Comparison of ENCODE assay signal across 10 cellular contexts in the genomic region with DNA sequence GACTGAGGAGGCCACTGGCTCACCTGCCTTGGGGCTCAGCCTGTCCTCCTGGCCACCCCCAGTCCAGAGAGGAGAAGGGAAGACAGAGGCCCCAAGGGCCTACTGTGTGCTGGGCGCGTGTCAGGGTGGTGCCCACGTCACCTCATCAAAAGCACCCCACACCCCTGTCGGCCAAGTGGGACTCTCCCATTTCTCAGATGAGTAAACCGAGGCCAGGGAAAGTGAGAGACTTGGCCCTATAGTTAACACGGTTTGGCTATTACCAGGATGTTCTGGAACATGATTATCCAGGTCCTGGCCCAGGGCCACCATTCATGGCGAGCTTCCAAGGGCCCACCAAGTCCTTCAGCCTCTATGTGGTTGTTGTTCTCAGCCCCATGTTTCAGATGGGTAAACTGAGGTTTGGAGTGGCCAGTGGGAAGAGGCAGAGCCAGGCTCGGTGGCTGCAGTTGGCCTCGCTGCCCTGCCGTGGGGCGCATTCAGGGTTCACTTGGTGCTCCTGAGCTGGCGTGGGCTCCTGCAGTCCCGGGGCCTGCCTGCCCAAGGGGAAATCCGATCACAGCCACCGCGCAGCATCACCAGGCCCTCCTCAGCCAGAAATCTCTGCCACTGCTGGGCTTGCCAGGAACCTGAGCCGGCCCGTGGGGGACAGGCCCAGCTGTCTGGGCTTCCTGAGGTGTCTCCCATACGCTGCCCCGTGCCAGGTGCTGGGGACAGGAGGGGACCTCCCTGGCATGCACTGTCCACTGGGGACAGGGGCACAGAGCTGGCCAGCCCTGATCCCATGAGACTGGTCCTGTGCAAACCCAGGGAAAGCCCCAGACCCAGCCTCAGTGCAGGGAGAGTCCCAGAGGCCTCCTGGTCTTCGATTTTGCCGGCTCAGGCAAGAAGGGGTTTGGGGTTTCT.
DNase-seq lines count a peak whose midpoint lies in the region; ATAC-seq and TF ChIP-seq lines count a peak whose summit lies in the region.
"Had no signal": no experiment of that assay in that cellular context is flagged by ENCODE, and none has a peak within 500 bp of the region (broad histone marks: within the 10 kb centered on the region; RNA-seq: fewer than 3 reads in every experiment).

No MANE protein-coding gene starts in this region.

- no peak overlapping the region for H3K27ac Mint-ChIP-seq in nephron progenitor cell

- no peak overlapping the region for H3K4me3 Mint-ChIP-seq in nephron progenitor cell

- H3K36me3 Mint-ChIP-seq in nephron progenitor cell (ENCODE audit: low read depth): no peaks in the 10 kb centered on the region

- H3K27me3 Mint-ChIP-seq in nephron progenitor cell (ENCODE audit: low read depth, poor library complexity): peaks cover 9% of the 10 kb centered on the region

- H3K9me3 Mint-ChIP-seq in nephron progenitor cell: no peaks in the 10 kb centered on the region

- H3K4me1 Mint-ChIP-seq in nephron progenitor cell: no peaks in the 10 kb centered on the region

- DNase-seq in D341Med (ENCODE audit: low spot score) (peak; percentile 45), nephron progenitor cell (no peak), CD1c-positive myeloid dendritic cell (ENCODE audit: extremely low spot score) (no peak), NOMO-1 (lab: John Stamatoyannopoulos, UW; ENCODE audit: unreplicated experiment in 2 of 2) (no peak)
- no peak for DNase-seq in effector CD8-positive, alpha-beta T cell (lab: John Stamatoyannopoulos, UW)
- DNase-seq: central memory CD4-positive, alpha-beta T cell; NCI-H2227 treated with DMSO at 0.1 percent for 48 hours had no signal

- ATAC-seq in GM19324 (IDR thresholded peaks at IDR 0.05; ENCODE audit: low FRiP score, unreplicated experiment) (peak; percentile 55), HG02870 (IDR thresholded peaks at IDR 0.05; ENCODE audit: unreplicated experiment) (peak; percentile 66), SK-N-SH treated with all-trans-retinoic acid at 6 μM for 48 hours (peak; percentile 11; the same call in 2 of the 3 replicates)

- TF ChIP-seq CTCF in nephron progenitor cell (IDR thresholded peaks at IDR 0.05): no peak

TF ChIP-seq in SK-N-SH treated with all-trans-retinoic acid at 6 μM for 48 hours, 23 proteins besides CTCF, POLR2A, EP300 and RAD21:
- TF ChIP-seq ARNTL (CRISPR knock-in tag; IDR thresholded peaks at IDR 0.05; ENCODE audit: borderline replicate concordance, low read depth) (no peak), ZNF70 (CRISPR knock-in tag; IDR thresholded peaks at IDR 0.05) (no peak), ZC3H10 (CRISPR knock-in tag; IDR thresholded peaks at IDR 0.05) (no peak), PPARA (CRISPR knock-in tag; IDR thresholded peaks at IDR 0.05; ENCODE audit: borderline replicate concordance) (no peak), CSDC2 (CRISPR knock-in tag; IDR thresholded peaks at IDR 0.05) (no peak), SNAI2 (CRISPR knock-in tag; IDR thresholded peaks at IDR 0.05) (no peak), ZNF8 (CRISPR knock-in tag; IDR thresholded peaks at IDR 0.05) (no peak)
- TF ChIP-seq, protein P1, sequence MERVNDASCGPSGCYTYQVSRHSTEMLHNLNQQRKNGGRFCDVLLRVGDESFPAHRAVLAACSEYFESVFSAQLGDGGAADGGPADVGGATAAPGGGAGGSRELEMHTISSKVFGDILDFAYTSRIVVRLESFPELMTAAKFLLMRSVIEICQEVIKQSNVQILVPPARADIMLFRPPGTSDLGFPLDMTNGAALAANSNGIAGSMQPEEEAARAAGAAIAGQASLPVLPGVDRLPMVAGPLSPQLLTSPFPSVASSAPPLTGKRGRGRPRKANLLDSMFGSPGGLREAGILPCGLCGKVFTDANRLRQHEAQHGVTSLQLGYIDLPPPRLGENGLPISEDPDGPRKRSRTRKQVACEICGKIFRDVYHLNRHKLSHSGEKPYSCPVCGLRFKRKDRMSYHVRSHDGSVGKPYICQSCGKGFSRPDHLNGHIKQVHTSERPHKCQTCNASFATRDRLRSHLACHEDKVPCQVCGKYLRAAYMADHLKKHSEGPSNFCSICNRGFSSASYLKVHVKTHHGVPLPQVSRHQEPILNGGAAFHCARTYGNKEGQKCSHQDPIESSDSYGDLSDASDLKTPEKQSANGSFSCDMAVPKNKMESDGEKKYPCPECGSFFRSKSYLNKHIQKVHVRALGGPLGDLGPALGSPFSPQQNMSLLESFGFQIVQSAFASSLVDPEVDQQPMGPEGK (CRISPR knock-in tag; IDR thresholded peaks at IDR 0.05; ENCODE audit: borderline replicate concordance): no peak
- TF ChIP-seq, protein P2, sequence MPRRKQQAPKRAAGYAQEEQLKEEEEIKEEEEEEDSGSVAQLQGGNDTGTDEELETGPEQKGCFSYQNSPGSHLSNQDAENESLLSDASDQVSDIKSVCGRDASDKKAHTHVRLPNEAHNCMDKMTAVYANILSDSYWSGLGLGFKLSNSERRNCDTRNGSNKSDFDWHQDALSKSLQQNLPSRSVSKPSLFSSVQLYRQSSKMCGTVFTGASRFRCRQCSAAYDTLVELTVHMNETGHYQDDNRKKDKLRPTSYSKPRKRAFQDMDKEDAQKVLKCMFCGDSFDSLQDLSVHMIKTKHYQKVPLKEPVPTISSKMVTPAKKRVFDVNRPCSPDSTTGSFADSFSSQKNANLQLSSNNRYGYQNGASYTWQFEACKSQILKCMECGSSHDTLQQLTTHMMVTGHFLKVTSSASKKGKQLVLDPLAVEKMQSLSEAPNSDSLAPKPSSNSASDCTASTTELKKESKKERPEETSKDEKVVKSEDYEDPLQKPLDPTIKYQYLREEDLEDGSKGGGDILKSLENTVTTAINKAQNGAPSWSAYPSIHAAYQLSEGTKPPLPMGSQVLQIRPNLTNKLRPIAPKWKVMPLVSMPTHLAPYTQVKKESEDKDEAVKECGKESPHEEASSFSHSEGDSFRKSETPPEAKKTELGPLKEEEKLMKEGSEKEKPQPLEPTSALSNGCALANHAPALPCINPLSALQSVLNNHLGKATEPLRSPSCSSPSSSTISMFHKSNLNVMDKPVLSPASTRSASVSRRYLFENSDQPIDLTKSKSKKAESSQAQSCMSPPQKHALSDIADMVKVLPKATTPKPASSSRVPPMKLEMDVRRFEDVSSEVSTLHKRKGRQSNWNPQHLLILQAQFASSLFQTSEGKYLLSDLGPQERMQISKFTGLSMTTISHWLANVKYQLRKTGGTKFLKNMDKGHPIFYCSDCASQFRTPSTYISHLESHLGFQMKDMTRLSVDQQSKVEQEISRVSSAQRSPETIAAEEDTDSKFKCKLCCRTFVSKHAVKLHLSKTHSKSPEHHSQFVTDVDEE (CRISPR knock-in tag; IDR thresholded peaks at IDR 0.05): no peak
- TF ChIP-seq, protein P3, sequence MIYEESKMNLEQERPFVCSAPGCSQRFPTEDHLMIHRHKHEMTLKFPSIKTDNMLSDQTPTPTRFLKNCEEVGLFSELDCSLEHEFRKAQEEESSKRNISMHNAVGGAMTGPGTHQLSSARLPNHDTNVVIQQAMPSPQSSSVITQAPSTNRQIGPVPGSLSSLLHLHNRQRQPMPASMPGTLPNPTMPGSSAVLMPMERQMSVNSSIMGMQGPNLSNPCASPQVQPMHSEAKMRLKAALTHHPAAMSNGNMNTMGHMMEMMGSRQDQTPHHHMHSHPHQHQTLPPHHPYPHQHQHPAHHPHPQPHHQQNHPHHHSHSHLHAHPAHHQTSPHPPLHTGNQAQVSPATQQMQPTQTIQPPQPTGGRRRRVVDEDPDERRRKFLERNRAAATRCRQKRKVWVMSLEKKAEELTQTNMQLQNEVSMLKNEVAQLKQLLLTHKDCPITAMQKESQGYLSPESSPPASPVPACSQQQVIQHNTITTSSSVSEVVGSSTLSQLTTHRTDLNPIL (CRISPR knock-in tag; IDR thresholded peaks at IDR 0.05; ENCODE audit: low read depth): no peak

Comparison
In these comparisons a context has a peak if more than half of its experiments do, and no peak if none do; other contexts are left out.
1. ATAC-seq: peak in every context shown above with its lines; median percentile 66 in HG02870; 55 in GM19324; 11 in SK-N-SH treated with all-trans-retinoic acid at 6 μM for 48 hours.